In genomic region chr14:52808101-52808500, GRCh38 we compare ENCODE assay signal across 31 cellular contexts.
"Had no signal": no experiment of that assay in that cellular context is flagged by ENCODE, and none has a peak within 500 bp of the region (broad histone marks: within the 10 kb centered on the region; RNA-seq: fewer than 3 reads in every experiment).

No MANE protein-coding gene starts in this region.

- H3K4me1 Mint-ChIP-seq: natural killer cell; nephron; neural progenitor cell; stimulated activated memory B cell treated with anti-CD40 and anti-IgM and Interleukin-4, amounts not matched to agents 10 μg/mL and 1 μg/mL and 100 μg/mL, for 72 hours; stimulated activated naive CD8-positive, alpha-beta T cell treated with anti-CD3 and anti-CD28 coated beads, Interleukin-15, amount 100 ng/mL, for 72 hours had no signal

- H3K4me3 ChIP-seq: neural progenitor cell, ovary, psoas muscle, skin epidermis, smooth muscle cell, spleen, suprapubic skin, testis, tibial artery, transverse colon, upper lobe of right lung, uterus had no signal

- H3K36me3 Mint-ChIP-seq: natural killer cell; neural progenitor cell; stimulated activated memory B cell treated with anti-CD40 and anti-IgM and Interleukin-4, amounts not matched to agents 10 μg/mL and 1 μg/mL and 100 μg/mL, for 72 hours; type B pancreatic cell had no signal

- H3K27me3 ChIP-seq: neural progenitor cell, ovary, spleen, suprapubic skin, testis, tibial artery, transverse colon, upper lobe of right lung, uterus had no signal

- H3K4me3 Mint-ChIP-seq: natural killer cell; nephron; neural progenitor cell; stimulated activated memory B cell treated with anti-CD40 and anti-IgM and Interleukin-4, amounts not matched to agents 10 μg/mL and 1 μg/mL and 100 μg/mL, for 72 hours; stimulated activated naive CD8-positive, alpha-beta T cell treated with anti-CD3 and anti-CD28 coated beads, Interleukin-15, amount 100 ng/mL, for 72 hours; type B pancreatic cell had no signal

- ATAC-seq: natural killer cell; psoas muscle; right cardiac atrium; sciatic nerve; stimulated activated memory B cell treated with anti-CD40 and anti-IgM and Interleukin-4, amounts not matched to agents 10 μg/mL and 1 μg/mL and 100 μg/mL, for 72 hours; stimulated activated naive CD8-positive, alpha-beta T cell treated with anti-CD3 and anti-CD28 coated beads, Interleukin-15, amount 100 ng/mL, for 72 hours; stimulated activated naive CD8-positive, alpha-beta T cell treated with anti-CD3 and anti-CD28 coated beads, Interleukin-15, Interleukin-2, amounts not matched to agents 100 U/mL and 50 U/mL, for 24 hours; upper lobe of right lung had no signal

- H3K9me3 ChIP-seq: ovary, psoas muscle, spleen, suprapubic skin, testis, tibial artery, transverse colon, upper lobe of right lung, uterus had no signal

- H3K27ac ChIP-seq: neural progenitor cell, ovary, parathyroid adenoma, psoas muscle, skin epidermis, spleen, suprapubic skin, testis, tibial artery, transverse colon, upper lobe of right lung, uterus had no signal

- DNase-seq: natural killer cell; occipital lobe; ovary; posterior cingulate gyrus; psoas muscle; right cardiac atrium; spleen; stimulated activated CD4-positive, alpha-beta T cell treated with anti-CD3 and anti-CD28 coated beads, Interleukin-12 subunit alpha, Interleukin-12 subunit beta, amount 100 ng/mL, for 4 hours; stimulated activated CD4-positive, alpha-beta T cell treated with anti-CD3 and anti-CD28 coated beads, Interleukin-1b, Interleukin-23, amount 100 ng/mL, for 48 hours; stimulated activated CD4-positive, alpha-beta T cell treated with anti-CD3 and anti-CD28 coated beads, Interleukin-4, amount 100 ng/mL, for 1 hour; stimulated activated CD4-positive, alpha-beta T cell treated with anti-CD3 and anti-CD28 coated beads, Interleukin-4, amount 100 ng/mL, for 4 hours; stimulated activated CD8-positive, alpha-beta memory T cell treated with anti-CD3 and anti-CD28 coated beads, Interleukin-4, amount 100 ng/mL, for 48 hours; stimulated activated naive CD4-positive, alpha-beta T cell; stimulated activated naive CD8-positive, alpha-beta T cell treated with anti-CD3 and anti-CD28 coated beads, Interleukin-15, amount 100 ng/mL, for 72 hours; stimulated activated naive CD8-positive, alpha-beta T cell treated with anti-CD3 and anti-CD28 coated beads, Interleukin-15, Interleukin-2, amounts not matched to agents 100 U/mL and 50 U/mL, for 24 hours; substantia nigra; testis; tibial artery; transverse colon; upper lobe of right lung; uterus had no signal

- H3K9me3 Mint-ChIP-seq: natural killer cell; nephron; neural progenitor cell; stimulated activated memory B cell treated with anti-CD40 and anti-IgM and Interleukin-4, amounts not matched to agents 10 μg/mL and 1 μg/mL and 100 μg/mL, for 72 hours; stimulated activated naive CD8-positive, alpha-beta T cell treated with anti-CD3 and anti-CD28 coated beads, Interleukin-15, amount 100 ng/mL, for 72 hours; type B pancreatic cell had no signal

- H3K27me3 Mint-ChIP-seq: progenitor cell of endocrine pancreas; stimulated activated memory B cell treated with anti-CD40 and anti-IgM and Interleukin-4, amounts not matched to agents 10 μg/mL and 1 μg/mL and 100 μg/mL, for 72 hours; stimulated activated naive CD8-positive, alpha-beta T cell treated with anti-CD3 and anti-CD28 coated beads, Interleukin-15, amount 100 ng/mL, for 72 hours; type B pancreatic cell had no signal

- H3K36me3 ChIP-seq: neural progenitor cell, ovary, spleen, suprapubic skin, tibial artery, transverse colon, upper lobe of right lung, uterus had no signal

- H3K27ac Mint-ChIP-seq: natural killer cell; nephron; neural progenitor cell; progenitor cell of endocrine pancreas; stimulated activated memory B cell treated with anti-CD40 and anti-IgM and Interleukin-4, amounts not matched to agents 10 μg/mL and 1 μg/mL and 100 μg/mL, for 72 hours; stimulated activated naive CD8-positive, alpha-beta T cell treated with anti-CD3 and anti-CD28 coated beads, Interleukin-15, amount 100 ng/mL, for 72 hours; type B pancreatic cell had no signal
